In the genomic region with DNA sequence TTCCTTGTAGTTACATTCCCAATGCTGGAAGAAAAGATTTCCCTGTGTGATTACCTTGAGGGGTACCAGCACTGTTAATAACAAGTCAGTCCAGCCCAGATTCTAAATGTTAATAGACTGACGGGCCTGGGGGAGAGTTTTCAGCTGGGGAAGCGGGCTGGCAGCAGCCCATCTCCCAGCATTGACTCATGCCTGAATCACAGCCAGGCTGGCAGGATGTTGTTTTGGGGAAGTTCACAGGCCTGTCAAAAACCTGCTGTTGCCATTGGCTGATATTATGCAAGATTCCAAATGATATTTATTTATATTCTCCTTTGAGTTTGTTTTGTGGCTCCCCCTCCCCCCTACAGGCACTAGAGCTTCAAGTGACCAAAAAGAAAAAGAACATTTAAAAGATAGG, we compare ENCODE assay signal across 9 cellular contexts.
DNase-seq lines count a peak whose midpoint lies in the region; ATAC-seq and TF ChIP-seq lines count a peak whose summit lies in the region.
"Had no signal": no experiment of that assay in that cellular context is flagged by ENCODE, and none has a peak within 500 bp of the region (broad histone marks: within the 10 kb centered on the region; RNA-seq: fewer than 3 reads in every experiment).

No MANE protein-coding gene starts in this region.

- no peaks in the 10 kb centered on the region for H3K9me3 Mint-ChIP-seq in activated T-helper 2 cell treated with anti-CD3 and anti-CD28 coated beads, Interferon-gamma antibody, Interleukin-2, Interleukin-4, amounts not matched to agents 10 μg/mL and 5 μg/mL and 100 μg/mL, durations not matched to agents 14 hours and 24 hours and 36 hours

- ATAC-seq in HG03469 (IDR thresholded peaks at IDR 0.05; ENCODE audit: unreplicated experiment) (no peak), GM18909 (IDR thresholded peaks at IDR 0.05; ENCODE audit: poor library complexity, unreplicated experiment) (no peak), HG02981 (IDR thresholded peaks at IDR 0.05; ENCODE audit: unreplicated experiment) (no peak)

- no peak for TF ChIP-seq CTCF in RWPE1 (conservative IDR thresholded peaks at IDR 0.05; ENCODE audit: low read depth)

- no peaks in the 10 kb centered on the region for H3K4me1 Mint-ChIP-seq in activated T-helper 2 cell treated with anti-CD3 and anti-CD28 coated beads, Interferon-gamma antibody, Interleukin-2, Interleukin-4, amounts not matched to agents 10 μg/mL and 5 μg/mL and 100 μg/mL, durations not matched to agents 14 hours and 24 hours and 36 hours (ENCODE audit: low read depth)

- CTCF ChIA-PET in RWPE1 (lab: Yijun Ruan, JAX): no interaction called here

- no peak overlapping the region for H3K4me3 Mint-ChIP-seq in activated T-helper 2 cell treated with anti-CD3 and anti-CD28 coated beads, Interferon-gamma antibody, Interleukin-2, Interleukin-4, amounts not matched to agents 10 μg/mL and 5 μg/mL and 100 μg/mL, durations not matched to agents 14 hours and 24 hours and 36 hours (ENCODE audit: low read depth)

- H3K27ac ChIP-seq in RWPE1: peak overlapping the region; percentile 59
- H3K27ac ChIP-seq: VCaP had no signal

- H3K27me3 Mint-ChIP-seq in activated T-helper 2 cell treated with anti-CD3 and anti-CD28 coated beads, Interferon-gamma antibody, Interleukin-2, Interleukin-4, amounts not matched to agents 10 μg/mL and 5 μg/mL and 100 μg/mL, durations not matched to agents 14 hours and 24 hours and 36 hours (ENCODE audit: low read depth): no peaks in the 10 kb centered on the region

- H3K36me3 Mint-ChIP-seq in activated T-helper 2 cell treated with anti-CD3 and anti-CD28 coated beads, Interferon-gamma antibody, Interleukin-2, Interleukin-4, amounts not matched to agents 10 μg/mL and 5 μg/mL and 100 μg/mL, durations not matched to agents 14 hours and 24 hours and 36 hours (ENCODE audit: low read depth): no peaks in the 10 kb centered on the region

- no peak overlapping the region for H3K27ac Mint-ChIP-seq in activated T-helper 2 cell treated with anti-CD3 and anti-CD28 coated beads, Interferon-gamma antibody, Interleukin-2, Interleukin-4, amounts not matched to agents 10 μg/mL and 5 μg/mL and 100 μg/mL, durations not matched to agents 14 hours and 24 hours and 36 hours

- DNase-seq in DMS 273 (lab: John Stamatoyannopoulos, UW; ENCODE audit: unreplicated experiment) (peak; percentile 69), RWPE1 (ENCODE audit: low spot score) (peak; percentile 88), fibroblast of gingiva (ENCODE audit: low read depth) (peak; percentile 81), non-pigmented ciliary epithelial cell (ENCODE audit: low read depth) (peak; percentile 15)
- no peak for DNase-seq in activated T-helper 2 cell treated with anti-CD3 and anti-CD28 coated beads, Interferon-gamma antibody, Interleukin-2, Interleukin-4, amounts not matched to agents 10 μg/mL and 5 μg/mL and 100 μg/mL, durations not matched to agents 14 hours and 24 hours and 36 hours (ENCODE audit: low spot score)

- intact Hi-C loops in activated T-helper 2 cell treated with anti-CD3 and anti-CD28 coated beads, Interferon-gamma antibody, Interleukin-2, Interleukin-4, amounts not matched to agents 10 μg/mL and 5 μg/mL and 100 μg/mL, durations not matched to agents 14 hours and 24 hours and 36 hours (cut with micrococcal nuclease): no loop called here

- POLR2A ChIA-PET in RWPE1 (lab: Yijun Ruan, JAX; ENCODE audit: low non-redundant PET): no interaction called here
